ENCODE assay signal across 8 cellular contexts in genomic region chr19:18470153-18470552, GRCh38. TPM values are rescaled to one million over a fixed set of nuclear protein-coding genes. Genes with fewer than 3 reads are reported as not detected.
A peak's percentile ranks its signal among the peaks of the same experiment; 100 is the strongest.
DNase-seq lines count a peak whose midpoint lies in the region; ATAC-seq and TF ChIP-seq lines count a peak whose summit lies in the region.

No MANE protein-coding gene starts in this region.

- DNase-seq in CD14-positive monocyte (ENCODE audit: low spot score): no peak
- no peak for DNase-seq in astrocyte of the cerebellum (ENCODE audit: low read depth)
- DNase-seq in lower lobe of right lung: no peak
- no peak for DNase-seq in mesenteric fat pad (ENCODE audit: low spot score)

- in situ Hi-C loops in astrocyte of the cerebellum (cut with HindIII; ENCODE audit: low sequenced_read_pairs): no loop called here

- no peaks in the 10 kb centered on the region for H3K27me3 ChIP-seq in lower lobe of right lung (ENCODE audit: low read depth)

- POLR2A ChIA-PET in HEK293 (lab: Yijun Ruan, JAX): interaction anchor here (0.6 kb wide), 1 partner anchor 68 kb away, joined by 4 read pairs; no protein-coding TSS in a partner anchor

- ATAC-seq in lower lobe of right lung (peak; percentile 42 to 47), HG02763 (IDR thresholded peaks at IDR 0.05; ENCODE audit: unreplicated experiment) (no peak), HG02852 (IDR thresholded peaks at IDR 0.05; ENCODE audit: unreplicated experiment) (no peak), HG02981 (IDR thresholded peaks at IDR 0.05; ENCODE audit: unreplicated experiment) (no peak)

- H3K4me3 Mint-ChIP-seq in CD14-positive monocyte: no peak overlapping the region

- H3K4me1 ChIP-seq in HEK293 (ENCODE audit: control insufficient read depth, insufficient read depth, low read length): no peaks in the 10 kb centered on the region
- H3K4me1 ChIP-seq in lower lobe of right lung: peaks cover 58% of the 10 kb centered on the region

- peak overlapping the region in 6 of 7 donors; percentile 41 to 85 (median 70) for H3K27ac Mint-ChIP-seq in CD14-positive monocyte

- intact Hi-C loops in CD14-positive monocyte (cut with micrococcal nuclease): loop anchor here in 1 of 2 donors (5.0 kb wide), 1 partner anchor 37 kb away; no protein-coding TSS in a partner anchor
- intact Hi-C loops in lower lobe of right lung (cut with DNase I): no loop called here

- H3K27ac ChIP-seq in HEK293 (ENCODE audit: extremely low read depth, low read depth, low read length) (no peak overlapping the region), lower lobe of right lung (no peak overlapping the region)

- peaks cover 0 to 2% (median 0%) of the 10 kb centered on the region in 7 donors for H3K9me3 Mint-ChIP-seq in CD14-positive monocyte

- H3K36me3 ChIP-seq in HEK293 (ENCODE audit: control insufficient read depth in 2 of 2, insufficient read depth in 1 of 2, low read length in 2 of 2) (no peaks in the 10 kb centered on the region), lower lobe of right lung (peaks cover 30% of the 10 kb centered on the region)

- H3K27me3 Mint-ChIP-seq in CD14-positive monocyte (ENCODE audit: low read depth in 3 of 3): no peaks in the 10 kb centered on the region

- peaks cover 32% of the 10 kb centered on the region for H3K4me1 Mint-ChIP-seq in CD14-positive monocyte

- H3K4me3 ChIP-seq in HEK293 (ENCODE audit: low read depth, low read length) (no peak overlapping the region), astrocyte of the cerebellum (ENCODE audit: low read depth, low read length) (no peak overlapping the region), lower lobe of right lung (no peak overlapping the region)

- TF ChIP-seq CTCF in CD14-positive monocyte (IDR thresholded peaks at IDR 0.05): peak; percentile 55
- 0 out of 2 replicates have a peak, but pooled peaks have one; percentile 32 for TF ChIP-seq CTCF in HEK293 (tag by site-specific recombination; IDR thresholded peaks at IDR 0.05)
- peak; percentile 43 for TF ChIP-seq CTCF in astrocyte of the cerebellum (IDR thresholded peaks at IDR 0.05; ENCODE audit: low read depth, low read length, missing control alignments)
- TF ChIP-seq CTCF in lower lobe of right lung (IDR thresholded peaks at IDR 0.05): peak; percentile 49

- peaks cover 45 to 69% of the 10 kb centered on the region in 2 donors for H3K36me3 Mint-ChIP-seq in CD14-positive monocyte

- CTCF ChIA-PET in HEK293 (lab: Yijun Ruan, JAX): interaction anchor here (0.5 to 3.0 kb wide), 36 partner anchors 8 to 517 kb away, joined by 3 to 18 read pairs (median 4); partner anchors contain the start of genes REX1BD, SSBP4 and UBA52

- no peaks in the 10 kb centered on the region for H3K9me3 ChIP-seq in HEK293 (ENCODE audit: control insufficient read depth, insufficient read depth, low read depth, low read length)
- H3K9me3 ChIP-seq in lower lobe of right lung: no peaks in the 10 kb centered on the region

TF ChIP-seq in HEK293, 187 proteins besides CTCF, POLR2A, EP300 and RAD21:
- TF ChIP-seq GLIS2 (tag by site-specific recombination; IDR thresholded peaks at IDR 0.05) (0 out of 2 replicates have a peak, but pooled peaks have one; percentile 31), ZNF654 (tag by site-specific recombination; IDR thresholded peaks at IDR 0.05; ENCODE audit: low read depth) (peak; percentile 53), ZNF157 (tag by site-specific recombination; IDR thresholded peaks at IDR 0.05) (no peak), ZNF776 (tag by site-specific recombination; IDR thresholded peaks at IDR 0.05; ENCODE audit: borderline replicate concordance) (no peak), KLF17 (tag by site-specific recombination; IDR thresholded peaks at IDR 0.05) (0 out of 2 replicates have a peak, but pooled peaks have one; percentile 28), PATZ1 (tag by site-specific recombination; IDR thresholded peaks at IDR 0.05) (peak; percentile 70), SP7 (tag by site-specific recombination; IDR thresholded peaks at IDR 0.05) (0 out of 2 replicates have a peak, but pooled peaks have one; percentile 12)

RNA-seq across cellular contexts. Expression of gene ISYNA1, which starts 32.2 kb away (rescaled TPM):
- polyA plus RNA-seq in CD14-positive monocyte: not detected
- 30.6 TPM for total RNA-seq in lower lobe of right lung
- total RNA-seq in mesenteric fat pad: 18.3 TPM

RNA-seq across cellular contexts. Expression of gene SSBP4, which starts 51.0 kb away (rescaled TPM):
- 10 to 100 TPM; 38.5 to 48.3 TPM for polyA plus RNA-seq in CD14-positive monocyte
- total RNA-seq in lower lobe of right lung (65.6 TPM), mesenteric fat pad (63.3 TPM)

RNA-seq across cellular contexts. Expression of gene ELL, which starts 51.7 kb away (rescaled TPM):
- polyA plus RNA-seq in CD14-positive monocyte: 10 to 100 TPM; 12.2 to 12.6 TPM
- total RNA-seq in lower lobe of right lung (19.7 TPM), mesenteric fat pad (38.4 TPM)

Comparison
In these comparisons a context has a peak if more than half of its experiments do, and no peak if none do; other contexts are left out.
1. ATAC-seq: peak in lower lobe of right lung (2 of 2); none in HG02763 (single experiment), HG02852 (single experiment) and HG02981 (single experiment).
2. Peak in every context shown above with its lines, with median percentiles within 50 percentile points of each other: CTCF ChIP-seq.